ENCODE assay signal across 1 cellular context in genomic region chr17:40803617-40804082, GRCh38.
A peak's percentile ranks its signal among the peaks of the same experiment; 100 is the strongest.
TF ChIP-seq lines count a peak whose summit lies in the region.

No MANE protein-coding gene starts in this region.

TF ChIP-seq in K562, 482 proteins besides CTCF, POLR2A, EP300 and RAD21 (continued from another document and continues in another):
- TF ChIP-seq MGA (IDR thresholded peaks at IDR 0.05), result no peak
- TF ChIP-seq TAF9B (IDR thresholded peaks at IDR 0.05; ENCODE audit: partially characterized antibody), result no peak
- no peak for TF ChIP-seq DIDO1 (tag; IDR thresholded peaks at IDR 0.05; ENCODE audit: low read depth)
- TF ChIP-seq MCM3 (IDR thresholded peaks at IDR 0.05), result no peak
- no peak for TF ChIP-seq THRAP3 (IDR thresholded peaks at IDR 0.05; ENCODE audit: borderline replicate concordance)
- TF ChIP-seq CCNT2 (IDR thresholded peaks at IDR 0.05; ENCODE audit: borderline replicate concordance, extremely low read depth, insufficient read length, low read depth, low read length), result no peak
- no peak for TF ChIP-seq FOS (IDR thresholded peaks at IDR 0.05; ENCODE audit: extremely low read depth, insufficient read length)
- no peak for TF ChIP-seq SETDB1 (IDR thresholded peaks at IDR 0.05; ENCODE audit: low read length)
- TF ChIP-seq EP400 (IDR thresholded peaks at IDR 0.05), result no peak
- no peak for TF ChIP-seq ATF1 (CRISPR knock-in tag; IDR thresholded peaks at IDR 0.05)
- no peak for TF ChIP-seq ATF1 (tag; IDR thresholded peaks at IDR 0.05)
- TF ChIP-seq ZNF324 (CRISPR knock-in tag; IDR thresholded peaks at IDR 0.05), result no peak
- TF ChIP-seq ZNF143 (CRISPR knock-in tag; IDR thresholded peaks at IDR 0.05), result no peak
- peak; percentile 79; the same call in 1 of the 2 replicates for TF ChIP-seq XRCC5 (IDR thresholded peaks at IDR 0.05; ENCODE audit: low read depth, low read length)
- no peak for TF ChIP-seq NFYB (IDR thresholded peaks at IDR 0.05; ENCODE audit: extremely low read depth, insufficient read length)
- TF ChIP-seq ZNF384 (IDR thresholded peaks at IDR 0.05; ENCODE audit: low read depth, low read length), result no peak
- TF ChIP-seq ZNF212 (CRISPR knock-in tag; IDR thresholded peaks at IDR 0.05), result no peak
- no peak for TF ChIP-seq PRPF4 (IDR thresholded peaks at IDR 0.05; ENCODE audit: insufficient read depth, low read depth, low read length, poor library complexity, severe bottlenecking)
- TF ChIP-seq ZBTB33 (CRISPR knock-in tag; IDR thresholded peaks at IDR 0.05), result no peak
- no peak for TF ChIP-seq KLF16 (IDR thresholded peaks at IDR 0.05)
- no peak for TF ChIP-seq NFXL1 (CRISPR knock-in tag; IDR thresholded peaks at IDR 0.05)
- TF ChIP-seq ESRRA (IDR thresholded peaks at IDR 0.05; ENCODE audit: borderline replicate concordance, low read depth), result no peak
- TF ChIP-seq, protein P1, sequence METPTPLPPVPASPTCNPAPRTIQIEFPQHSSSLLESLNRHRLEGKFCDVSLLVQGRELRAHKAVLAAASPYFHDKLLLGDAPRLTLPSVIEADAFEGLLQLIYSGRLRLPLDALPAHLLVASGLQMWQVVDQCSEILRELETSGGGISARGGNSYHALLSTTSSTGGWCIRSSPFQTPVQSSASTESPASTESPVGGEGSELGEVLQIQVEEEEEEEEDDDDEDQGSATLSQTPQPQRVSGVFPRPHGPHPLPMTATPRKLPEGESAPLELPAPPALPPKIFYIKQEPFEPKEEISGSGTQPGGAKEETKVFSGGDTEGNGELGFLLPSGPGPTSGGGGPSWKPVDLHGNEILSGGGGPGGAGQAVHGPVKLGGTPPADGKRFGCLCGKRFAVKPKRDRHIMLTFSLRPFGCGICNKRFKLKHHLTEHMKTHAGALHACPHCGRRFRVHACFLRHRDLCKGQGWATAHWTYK (CRISPR knock-in tag; IDR thresholded peaks at IDR 0.05), result no peak
- no peak for TF ChIP-seq ILF3 (IDR thresholded peaks at IDR 0.05; ENCODE audit: borderline replicate concordance)
- no peak for TF ChIP-seq GATA2 (CRISPR knock-in tag; IDR thresholded peaks at IDR 0.05)
- peak; percentile 82 for TF ChIP-seq DEAF1 (CRISPR knock-in tag; IDR thresholded peaks at IDR 0.05)
- TF ChIP-seq MCM2 (IDR thresholded peaks at IDR 0.05; ENCODE audit: low read depth), result no peak
- TF ChIP-seq ETV1 (tag; conservative IDR thresholded peaks at IDR 0.05; ENCODE audit: low read depth), result no peak
- no peak for TF ChIP-seq RBM34 (IDR thresholded peaks at IDR 0.05; ENCODE audit: borderline replicate concordance, insufficient read depth, low read length)
- TF ChIP-seq FOXK2 (conservative IDR thresholded peaks at IDR 0.05 in 1 of 2, IDR thresholded peaks at IDR 0.05 in 1 of 2; ENCODE audit: low read depth in 2 of 2), result no peak
- no peak for TF ChIP-seq NFIC (IDR thresholded peaks at IDR 0.05)
- TF ChIP-seq MTA2 (IDR thresholded peaks at IDR 0.05; ENCODE audit: low read depth), result no peak
- TF ChIP-seq HDAC6 (IDR thresholded peaks at IDR 0.05; ENCODE audit: low read depth, low read length), result no peak
- TF ChIP-seq ZNF217 (CRISPR knock-in tag; IDR thresholded peaks at IDR 0.05), result no peak
- no peak for TF ChIP-seq FOXJ2 (tag; IDR thresholded peaks at IDR 0.05)
- TF ChIP-seq ZNF232 (CRISPR knock-in tag; IDR thresholded peaks at IDR 0.05), result no peak
- TF ChIP-seq CHD4 (IDR thresholded peaks at IDR 0.05; ENCODE audit: insufficient read depth, insufficient replicate concordance, low read depth, low read length, poor library complexity, severe bottlenecking), result no peak
- no peak for TF ChIP-seq CHD1 (IDR thresholded peaks at IDR 0.05; ENCODE audit: low read length)
- no peak for TF ChIP-seq RUNX1 (IDR thresholded peaks at IDR 0.05; ENCODE audit: low read depth)
- no peak for TF ChIP-seq PML (IDR thresholded peaks at IDR 0.05; ENCODE audit: low read length)
- no peak for TF ChIP-seq ZNF121 (CRISPR knock-in tag; conservative IDR thresholded peaks at IDR 0.05)
- no peak for TF ChIP-seq CREB3L1 (IDR thresholded peaks at IDR 0.05; ENCODE audit: borderline replicate concordance, low read depth)
